18 cellular contexts compared by ENCODE assay signal in the genomic region with DNA sequence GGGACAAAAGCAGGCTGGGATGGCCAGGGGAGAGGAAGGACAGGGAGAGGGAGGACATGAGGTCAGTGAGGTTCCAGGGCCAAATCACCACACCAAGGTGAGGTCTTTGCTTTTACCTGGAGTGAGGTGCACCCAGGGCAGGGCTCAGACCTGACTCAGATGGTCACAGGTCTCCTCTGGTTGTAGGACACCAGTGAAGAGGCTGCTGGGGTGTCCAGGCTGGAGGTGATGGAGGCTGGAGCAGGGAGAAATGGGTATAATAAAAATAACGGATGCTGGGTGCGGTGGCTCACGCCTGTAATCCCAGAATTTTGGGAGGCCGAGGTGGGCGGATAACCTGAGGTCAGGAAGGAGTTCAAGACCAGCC. TPM values are rescaled to one million over a fixed set of nuclear protein-coding genes. Genes with fewer than 3 reads are reported as not detected.
DNase-seq lines count a peak whose midpoint lies in the region; ATAC-seq and TF ChIP-seq lines count a peak whose summit lies in the region.
"Had no signal": no experiment of that assay in that cellular context is flagged by ENCODE, and none has a peak within 500 bp of the region (broad histone marks: within the 10 kb centered on the region; RNA-seq: fewer than 3 reads in every experiment).

No MANE protein-coding gene starts in this region.

- peaks cover 64% of the 10 kb centered on the region for H3K4me1 Mint-ChIP-seq in activated naive CD8-positive, alpha-beta T cell (ENCODE audit: low read depth)
- peaks cover 28% of the 10 kb centered on the region for H3K4me1 Mint-ChIP-seq in type B pancreatic cell (ENCODE audit: unreplicated experiment)

- H3K27me3 Mint-ChIP-seq in activated naive CD8-positive, alpha-beta T cell = no peaks in the 10 kb centered on the region
- no peaks in the 10 kb centered on the region for H3K27me3 Mint-ChIP-seq in type B pancreatic cell
- H3K27me3 Mint-ChIP-seq: activated CD4-positive, alpha-beta T cell treated with anti-CD3 and anti-CD28 coated beads, Interleukin-2, amount 10 ng/mL, durations not matched to agents 24 days and 14 days; natural killer cell treated with Interleukin-12 subunit alpha and Interleukin-12 subunit beta and Interleukin-15 and Interleukin-18, amount 100 ng/mL, for 72 hours had no signal

- H3K9me3 ChIP-seq in muscle layer of duodenum (ENCODE audit: control insufficient read depth in 1 of 2, low read length in 2 of 2) = no peaks in the 10 kb centered on the region

- TF ChIP-seq CTCF in type B pancreatic cell (conservative IDR thresholded peaks at IDR 0.05) = no peak

- peaks cover 3% of the 10 kb centered on the region for H3K36me3 Mint-ChIP-seq in activated naive CD8-positive, alpha-beta T cell
- H3K36me3 Mint-ChIP-seq in type B pancreatic cell = peaks cover 10% of the 10 kb centered on the region

- no peak overlapping the region for H3K4me3 Mint-ChIP-seq in activated naive CD8-positive, alpha-beta T cell
- peak overlapping the region; percentile 2 for H3K4me3 Mint-ChIP-seq in type B pancreatic cell
- H3K4me3 Mint-ChIP-seq: activated CD4-positive, alpha-beta T cell treated with anti-CD3 and anti-CD28 coated beads, Interleukin-2, amount 10 ng/mL, durations not matched to agents 24 days and 14 days; natural killer cell treated with Interleukin-12 subunit alpha and Interleukin-12 subunit beta and Interleukin-15 and Interleukin-18, amount 100 ng/mL, for 72 hours had no signal

- H3K4me3 ChIP-seq in muscle layer of duodenum (ENCODE audit: low read depth in 1 of 2, low read length in 2 of 2) = no peak overlapping the region
- H3K4me3 ChIP-seq: skin epidermis had no signal

- no peaks in the 10 kb centered on the region for H3K9me3 Mint-ChIP-seq in activated naive CD8-positive, alpha-beta T cell (ENCODE audit: low read depth)
- H3K9me3 Mint-ChIP-seq in type B pancreatic cell = no peaks in the 10 kb centered on the region
- H3K9me3 Mint-ChIP-seq: activated CD4-positive, alpha-beta T cell treated with anti-CD3 and anti-CD28 coated beads, Interleukin-2, amount 10 ng/mL, durations not matched to agents 24 days and 14 days; natural killer cell treated with Interleukin-12 subunit alpha and Interleukin-12 subunit beta and Interleukin-15 and Interleukin-18, amount 100 ng/mL, for 72 hours had no signal

- DNase-seq in Right ventricle myocardium inferior (ENCODE audit: missing footprints) = peak; percentile 32
- DNase-seq in left ventricle myocardium superior = no peak
- no peak for DNase-seq in type B pancreatic cell (ENCODE audit: extremely low spot score, unreplicated experiment)
- DNase-seq in NCI-H446 treated with DMSO at 0.1 percent for 48 hours (lab: John Stamatoyannopoulos, UW) = no peak
- DNase-seq in NCI-H526 (lab: John Stamatoyannopoulos, UW) = no peak
- DNase-seq: activated CD4-positive, alpha-beta T cell treated with anti-CD3 and anti-CD28 coated beads, Interleukin-2, amount 10 ng/mL, durations not matched to agents 24 days and 14 days; caudate nucleus; DMS79; hippocampal formation; NCI-H2029 treated with DMSO at 0.1 percent for 48 hours; NCI-H748 treated with DMSO at 0.1 percent for 48 hours had no signal

- peak overlapping the region; percentile 50 for H3K27ac Mint-ChIP-seq in activated naive CD8-positive, alpha-beta T cell
- H3K27ac Mint-ChIP-seq in type B pancreatic cell = peak overlapping the region; percentile 77
- H3K27ac Mint-ChIP-seq: activated CD4-positive, alpha-beta T cell treated with anti-CD3 and anti-CD28 coated beads, Interleukin-2, amount 10 ng/mL, durations not matched to agents 24 days and 14 days had no signal

- ATAC-seq in Right ventricle myocardium inferior (no peak), left ventricle myocardium superior (no peak), HG03460 (IDR thresholded peaks at IDR 0.05; ENCODE audit: unreplicated experiment) (no peak)
- ATAC-seq: natural killer cell treated with Interleukin-12 subunit alpha and Interleukin-12 subunit beta and Interleukin-15 and Interleukin-18, amount 100 ng/mL, for 72 hours had no signal

- no peaks in the 10 kb centered on the region for H3K27me3 ChIP-seq in muscle layer of duodenum (ENCODE audit: low read depth, low read length)

- peak overlapping the region; percentile 40 for H3K27ac ChIP-seq in muscle layer of duodenum (ENCODE audit: low read length)

- peaks cover 19 to 36% of the 10 kb centered on the region in 2 donors for H3K36me3 ChIP-seq in muscle layer of duodenum (ENCODE audit: control insufficient read depth in 1 of 2, insufficient read depth in 2 of 2, low read length in 2 of 2)

- H3K4me1 ChIP-seq in muscle layer of duodenum (ENCODE audit: control insufficient read depth in 1 of 2, insufficient read depth in 2 of 2, low read length in 2 of 2) = peaks cover 16 to 22% of the 10 kb centered on the region in 2 donors

- intact Hi-C loops in Right ventricle myocardium inferior (cut with DNase I) (no loop called here), left ventricle myocardium superior (cut with micrococcal nuclease) (no loop called here)

RNA-seq across cellular contexts. Expression of gene GRAMD1A, which starts 6.9 kb away (rescaled TPM):
- total RNA-seq in Right ventricle myocardium inferior (25.8 TPM), left ventricle myocardium superior (30.6 TPM), type B pancreatic cell (ENCODE audit: low replicate concordance) (35.2 and 79.6 TPM in 2 replicates)

RNA-seq across cellular contexts. Expression of gene SCN1B, which starts 23.3 kb away (rescaled TPM):
- total RNA-seq in Right ventricle myocardium inferior (44.3 TPM), left ventricle myocardium superior (45.7 TPM), type B pancreatic cell (ENCODE audit: low replicate concordance) (0.88 and 1.1 TPM in 2 replicates)

RNA-seq across cellular contexts. Expression of gene HPN, which starts 34.5 kb away (rescaled TPM):
- 5.5 TPM for total RNA-seq in Right ventricle myocardium inferior
- total RNA-seq in left ventricle myocardium superior = 9.8 TPM
- 15.1 and 17.1 TPM in 2 replicates for total RNA-seq in type B pancreatic cell (ENCODE audit: low replicate concordance)
- total RNA-seq: HT1080; T-helper 2 cell treated with Interferon-gamma antibody and Interleukin-4, amounts not matched to agents 100 ng/mL and 5 ng/mL, for 36 hours had no signal

RNA-seq across cellular contexts. Expression of gene ZNF792, which starts 43.0 kb away (rescaled TPM):
- total RNA-seq in Right ventricle myocardium inferior (3.0 TPM), left ventricle myocardium superior (3.4 TPM), type B pancreatic cell (ENCODE audit: low replicate concordance) (5.8 and 6.5 TPM in 2 replicates)

Comparison
In these comparisons a context has a peak if more than half of its experiments do, and no peak if none do; other contexts are left out.
1. RNA of gene SCN1B, which starts 23.3 kb away (total RNA-seq): 45.7 TPM in left ventricle myocardium superior (single experiment) and 44.3 TPM in Right ventricle myocardium inferior (single experiment); 0.88 to 1.1 TPM in type B pancreatic cell; every median in the first group is over 10 times any median in the second.